In the genomic region with DNA sequence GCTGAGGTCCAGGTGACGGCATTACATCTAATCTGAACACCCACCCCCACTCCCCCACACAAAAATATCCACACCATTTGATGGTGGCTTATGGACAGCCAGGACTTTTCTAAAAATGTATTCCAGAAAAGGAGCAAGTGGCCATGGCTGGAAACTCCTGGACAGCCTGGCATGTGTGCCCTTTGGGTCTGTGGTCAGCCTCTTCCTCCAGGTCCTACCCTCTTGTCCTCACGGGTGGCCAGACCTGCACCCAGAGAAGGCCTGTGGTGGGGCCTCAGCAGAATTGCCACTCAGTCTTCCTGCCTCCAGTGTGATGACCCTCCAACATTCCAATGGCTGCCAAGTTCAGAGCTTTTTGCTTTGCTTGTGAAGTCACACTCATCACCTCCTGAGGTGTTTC, we compare ENCODE assay signal across 18 cellular contexts.
"Had no signal": no experiment of that assay in that cellular context is flagged by ENCODE, and none has a peak within 500 bp of the region (broad histone marks: within the 10 kb centered on the region; RNA-seq: fewer than 3 reads in every experiment).

No MANE protein-coding gene starts in this region.

- H3K9me3 ChIP-seq: SK-N-SH had no signal

- DNase-seq: KBM-7, NCI-H1092 treated with DMSO at 0.1 percent for 48 hours, NCI-H1436, NCI-H187, NCI-H2029, NCI-H2081 treated with DMSO at 0.1 percent for 48 hours, NCI-H2171, NCI-H226, NCI-H446, NCI-H510A, NCI-H524 treated with DMSO at 0.1 percent for 48 hours, NCI-H69, NCI-H774, PC-3, SHP77, SK-N-SH had no signal

- H3K27ac ChIP-seq: RWPE1 had no signal

- ATAC-seq: Panc1, PC-3 had no signal
